In genomic region chr3:29773481-29773880, GRCh38 we compare ENCODE assay signal across 22 cellular contexts.
"Had no signal": no experiment of that assay in that cellular context is flagged by ENCODE, and none has a peak within 500 bp of the region (broad histone marks: within the 10 kb centered on the region; RNA-seq: fewer than 3 reads in every experiment).

No MANE protein-coding gene starts in this region.

- H3K4me3 ChIP-seq: colonic mucosa, esophagus squamous epithelium, gastroesophageal sphincter, lung, suprapubic skin, thyroid gland, upper lobe of left lung, uterus had no signal

- H3K4me1 ChIP-seq: colonic mucosa, esophagus squamous epithelium, gastroesophageal sphincter, suprapubic skin, thyroid gland, upper lobe of left lung, uterus had no signal

- FAIRE-seq: small intestine had no signal

- H3K27ac ChIP-seq: colonic mucosa, esophagus squamous epithelium, gastroesophageal sphincter, suprapubic skin, thyroid gland, upper lobe of left lung, uterus had no signal

- DNase-seq: colonic mucosa; dermis blood vessel endothelial cell; esophagus squamous epithelium; foreskin fibroblast; glutamatergic neuron; left colon; left ventricle myocardium superior; mesenchymal stem cell; naive thymus-derived CD4-positive, alpha-beta T cell; nephron progenitor cell; posterior cingulate gyrus; small intestine; stimulated activated CD4-positive, alpha-beta T cell treated with anti-CD3 and anti-CD28 coated beads, Interleukin-12 subunit alpha, Interleukin-12 subunit beta, amount 100 ng/mL, for 4 hours; stimulated activated CD4-positive, alpha-beta T cell treated with anti-CD3 and anti-CD28 coated beads, Interleukin-4, amount 100 ng/mL, for 1 hour; stimulated activated CD8-positive, alpha-beta memory T cell treated with anti-CD3 and anti-CD28 coated beads, Interleukin-4, amount 100 ng/mL, for 48 hours; stimulated activated naive CD8-positive, alpha-beta T cell treated with anti-CD3 and anti-CD28 coated beads, Interleukin-15, Interleukin-2, amounts not matched to agents 100 U/mL and 50 U/mL, for 24 hours; thyroid gland; upper lobe of left lung; uterus had no signal

- H3K27me3 ChIP-seq: colonic mucosa, esophagus squamous epithelium, gastroesophageal sphincter, suprapubic skin, thyroid gland, upper lobe of left lung, uterus had no signal

- H3K36me3 ChIP-seq: colonic mucosa, esophagus squamous epithelium, gastroesophageal sphincter, suprapubic skin, thyroid gland, upper lobe of left lung, uterus had no signal

- H3K9me3 ChIP-seq: colonic mucosa, esophagus squamous epithelium, gastroesophageal sphincter, suprapubic skin, thyroid gland, upper lobe of left lung, uterus had no signal
